13 cellular contexts compared by ENCODE assay signal in genomic region chr11:34749666-34750659, GRCh38.
DNase-seq lines count a peak whose midpoint lies in the region; ATAC-seq and TF ChIP-seq lines count a peak whose summit lies in the region.
"Had no signal": no experiment of that assay in that cellular context is flagged by ENCODE, and none has a peak within 500 bp of the region (broad histone marks: within the 10 kb centered on the region; RNA-seq: fewer than 3 reads in every experiment).

No MANE protein-coding gene starts in this region.

- ATAC-seq in heart right ventricle (peak in 5 of 8 donors; percentile 52 to 83 (median 81)), HG03469 (IDR thresholded peaks at IDR 0.05; ENCODE audit: unreplicated experiment) (no peak), GM21619 (IDR thresholded peaks at IDR 0.05; ENCODE audit: unreplicated experiment) (no peak), GM18519 (IDR thresholded peaks at IDR 0.05; ENCODE audit: low FRiP score, unreplicated experiment) (no peak)
- ATAC-seq: activated T-helper 17 cell treated with anti-CD3 and anti-CD28 coated beads, Interleukin-2, amount 50 U/mL, for 72 hours; stimulated activated naive B cell treated with anti-CD40 and anti-IgM and Interleukin-4, amounts not matched to agents 10 μg/mL and 1 μg/mL and 100 μg/mL, for 72 hours; T-helper 17 cell had no signal

- H3K27me3 ChIP-seq in ascending aorta = no peaks in the 10 kb centered on the region
- no peaks in the 10 kb centered on the region for H3K27me3 ChIP-seq in heart right ventricle
- no peaks in the 10 kb centered on the region for H3K27me3 ChIP-seq in skeletal muscle satellite cell (ENCODE audit: control insufficient read depth, insufficient read depth, low read length)

- H3K4me3 ChIP-seq in ascending aorta = no peak overlapping the region
- no peak overlapping the region for H3K4me3 ChIP-seq in heart right ventricle
- H3K4me3 ChIP-seq in skeletal muscle satellite cell (ENCODE audit: low read length) = peak overlapping the region; percentile 53

- no peaks in the 10 kb centered on the region for H3K36me3 ChIP-seq in ascending aorta
- H3K36me3 ChIP-seq in heart right ventricle = no peaks in the 10 kb centered on the region
- H3K36me3 ChIP-seq in skeletal muscle satellite cell (ENCODE audit: insufficient read depth, low read length) = no peaks in the 10 kb centered on the region

- 60 to 70% methylated on average over 8 of the region's 8 CpGs for WGBS in heart right ventricle, 2 donors

- peak overlapping the region; percentile 79 for H3K4me2 ChIP-seq in skeletal muscle satellite cell (ENCODE audit: low read length)

- H3K9me3 ChIP-seq in ascending aorta (no peaks in the 10 kb centered on the region), heart right ventricle (no peaks in the 10 kb centered on the region), skeletal muscle satellite cell (replicated peaks; ENCODE audit: low read length) (no peaks in the 10 kb centered on the region)

- intact Hi-C loops in ascending aorta (cut with DNase I) (no loop called here), heart right ventricle (cut with DNase I) (no loop called here)

- H3K4me1 ChIP-seq in ascending aorta = no peaks in the 10 kb centered on the region
- H3K4me1 ChIP-seq in heart right ventricle = peaks cover 0 to 7% (median 0%) of the 10 kb centered on the region in 9 donors
- H3K4me1 ChIP-seq in skeletal muscle satellite cell (ENCODE audit: control insufficient read depth, insufficient read depth, low read length) = peaks cover 25% of the 10 kb centered on the region

- H3K27ac ChIP-seq in ascending aorta (no peak overlapping the region), heart right ventricle (no peak overlapping the region)

- DNase-seq in GM03348 (ENCODE audit: low spot score) = peak; percentile 82
- peak; percentile 14 to 69 for DNase-seq in ascending aorta (ENCODE audit: low spot score in 2 of 2)
- DNase-seq in heart right ventricle = peak in 1 of 2 donors; percentile 69
- no peak for DNase-seq in NCI-H526 treated with DMSO at 0.1 percent for 48 hours (lab: John Stamatoyannopoulos, UW)
- DNase-seq: DMS153; NCI-H2081 treated with DMSO at 0.1 percent for 48 hours; stimulated activated naive B cell treated with anti-CD40 and anti-IgM and Interleukin-4, amounts not matched to agents 10 μg/mL and 1 μg/mL and 100 μg/mL, for 72 hours; T-helper 17 cell had no signal

- TF ChIP-seq CTCF in ascending aorta (IDR thresholded peaks at IDR 0.05) (no peak), heart right ventricle (IDR thresholded peaks at IDR 0.05) (no peak)

- peak overlapping the region; percentile 45 for H3K9ac ChIP-seq in skeletal muscle satellite cell (ENCODE audit: low read depth, low read length)

Comparison
In these comparisons a context has a peak if more than half of its experiments do, and no peak if none do; other contexts are left out.
1. ATAC-seq: peak in heart right ventricle (5 of 8); none in HG03469 (single experiment), GM21619 (single experiment) and GM18519 (single experiment).